ENCODE assay signal across 8 cellular contexts in genomic region chr19:21260164-21260847, GRCh38.
"Had no signal": no experiment of that assay in that cellular context is flagged by ENCODE, and none has a peak within 500 bp of the region (broad histone marks: within the 10 kb centered on the region; RNA-seq: fewer than 3 reads in every experiment).

No MANE protein-coding gene starts in this region.

- FAIRE-seq: G401.6, GM12878, GM12891, GM12892, GM18507, GM19239 had no signal

- ATAC-seq: GM12878 had no signal

- H3K4me3 ChIP-seq: GM12878 had no signal

- DNase-seq: GDM1, GF-D8 had no signal
